Comparison of ENCODE assay signal across 28 cellular contexts in the genomic region with DNA sequence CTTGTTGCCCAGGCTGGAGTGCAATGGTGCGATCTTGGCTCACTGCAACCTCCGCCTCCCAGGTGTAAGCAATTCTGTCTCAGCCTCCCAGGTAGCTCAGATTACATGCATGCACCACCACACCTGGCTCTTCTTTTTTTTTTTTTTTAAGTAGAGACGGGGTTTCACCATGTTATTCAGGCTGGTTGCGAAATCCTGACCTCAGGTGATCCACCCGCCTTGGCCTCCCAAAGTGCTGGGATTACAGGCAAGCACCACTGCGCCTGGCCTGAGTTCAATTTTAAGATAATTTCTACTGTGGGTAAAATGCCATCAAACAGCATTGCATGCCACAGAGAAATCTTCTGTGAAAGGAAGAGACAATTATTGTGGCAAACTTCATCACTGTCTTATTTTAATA.
"Had no signal": no experiment of that assay in that cellular context is flagged by ENCODE, and none has a peak within 500 bp of the region (broad histone marks: within the 10 kb centered on the region; RNA-seq: fewer than 3 reads in every experiment).

No MANE protein-coding gene starts in this region.

- H3K9me3 ChIP-seq: colonic mucosa had no signal

- H3K36me3 Mint-ChIP-seq: naive thymus-derived CD8-positive, alpha-beta T cell had no signal

- H3K4me3 ChIP-seq: colonic mucosa, esophagus squamous epithelium, gastrocnemius medialis, heart right ventricle, left lung, lung, mucosa of descending colon had no signal

- FAIRE-seq: endometrium, islet of Langerhans, keratinocyte had no signal

- H3K27me3 ChIP-seq: colonic mucosa, esophagus squamous epithelium, gastrocnemius medialis, left lung had no signal

- H3K4me1 ChIP-seq: colonic mucosa, esophagus squamous epithelium, gastrocnemius medialis, heart right ventricle, left lung had no signal

- H3K36me3 ChIP-seq: colonic mucosa, esophagus squamous epithelium, gastrocnemius medialis, heart right ventricle, left lung had no signal

- H3K4me3 Mint-ChIP-seq: dendritic cell treated with granulocyte-macrophage colony-stimulating factor and Interleukin-4, amounts not matched to agents 40 ng/mL and 50 ng/mL, for 4 days; effector memory CD8-positive, alpha-beta T cell; endodermal cell; mesothelial cell of epicardium; naive thymus-derived CD8-positive, alpha-beta T cell had no signal

- H3K27ac Mint-ChIP-seq: dendritic cell treated with granulocyte-macrophage colony-stimulating factor and Interleukin-4, amounts not matched to agents 40 ng/mL and 50 ng/mL, for 4 days; effector memory CD8-positive, alpha-beta T cell; endodermal cell; mesothelial cell of epicardium had no signal

- DNase-seq: colonic mucosa; cortex of kidney; effector CD8-positive, alpha-beta T cell; effector memory CD8-positive, alpha-beta T cell; endodermal cell; erythroblast; esophagus squamous epithelium; foreskin fibroblast; foreskin melanocyte; gastrocnemius medialis; glutamatergic neuron; head of caudate nucleus; heart right ventricle; hippocampal formation; left cardiac atrium; left lung; left ventricle myocardium superior; mesenchymal stem cell; mucosa of descending colon; naive B cell; naive thymus-derived CD8-positive, alpha-beta T cell had no signal

- H3K27ac ChIP-seq: colonic mucosa, epithelial cell of prostate, esophagus squamous epithelium, gastrocnemius medialis, heart right ventricle, left lung had no signal

- ATAC-seq: effector memory CD8-positive, alpha-beta T cell; gastrocnemius medialis; heart right ventricle; left cardiac atrium; left lung; left ventricle myocardium superior; mucosa of descending colon; naive thymus-derived CD8-positive, alpha-beta T cell had no signal

- H3K27me3 Mint-ChIP-seq: dendritic cell treated with granulocyte-macrophage colony-stimulating factor and Interleukin-4, amounts not matched to agents 40 ng/mL and 50 ng/mL, for 4 days; effector memory CD8-positive, alpha-beta T cell; naive B cell had no signal
